In the genomic region with DNA sequence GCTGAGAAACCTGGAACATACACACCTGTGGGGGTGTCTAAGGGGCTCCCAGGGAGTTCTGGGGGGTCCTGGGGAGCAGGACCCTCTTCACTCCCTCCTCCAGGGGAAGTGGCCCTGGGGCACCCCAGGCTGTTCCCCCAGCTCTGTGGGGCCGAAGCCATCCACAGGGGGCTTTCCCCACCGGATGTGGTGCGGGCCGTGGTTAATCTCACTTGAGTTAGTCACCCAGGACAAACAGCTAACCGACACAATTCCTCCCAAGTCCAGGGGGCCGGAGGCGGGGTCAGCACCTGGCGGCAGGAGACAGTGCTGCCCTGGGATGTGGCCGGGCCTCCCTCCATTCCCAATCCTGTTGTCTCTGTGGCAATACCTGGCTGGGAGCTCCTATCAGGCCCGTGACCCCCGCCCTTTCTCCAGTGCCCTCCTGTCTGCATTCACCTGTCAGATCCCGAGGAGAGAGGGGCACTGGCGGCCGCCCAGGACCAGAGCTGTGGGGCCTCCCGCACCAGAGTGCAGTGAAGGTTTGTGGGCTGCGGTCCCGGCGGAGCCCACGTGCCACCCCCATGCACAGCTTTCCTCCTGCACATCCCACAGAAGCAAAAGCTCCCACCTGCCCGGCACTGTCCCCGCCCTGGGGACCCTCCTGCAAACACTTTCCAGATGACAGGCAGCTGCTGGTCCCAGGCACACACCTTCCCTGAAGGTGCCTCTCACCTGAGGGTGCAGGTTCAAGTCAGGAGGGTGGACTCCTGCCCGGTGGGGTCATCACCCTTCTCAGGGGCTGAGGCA, we compare ENCODE assay signal across 9 cellular contexts. TPM values are rescaled to one million over a fixed set of nuclear protein-coding genes. Genes with fewer than 3 reads are reported as not detected.
DNase-seq lines count a peak whose midpoint lies in the region; ATAC-seq lines count a peak whose summit lies in the region.
"Had no signal": no experiment of that assay in that cellular context is flagged by ENCODE, and none has a peak within 500 bp of the region (broad histone marks: within the 10 kb centered on the region; RNA-seq: fewer than 3 reads in every experiment).

No MANE protein-coding gene starts in this region.

- no peak overlapping the region for H3K27ac Mint-ChIP-seq in activated CD4-positive, alpha-beta memory T cell treated with anti-CD3 and anti-CD28 coated beads for 36 hours
- H3K27ac Mint-ChIP-seq: naive thymus-derived CD8-positive, alpha-beta T cell had no signal

- intact Hi-C loops in activated CD4-positive, alpha-beta memory T cell treated with anti-CD3 and anti-CD28 coated beads for 36 hours (cut with micrococcal nuclease): no loop called here

- no peaks in the 10 kb centered on the region for H3K4me1 Mint-ChIP-seq in activated CD4-positive, alpha-beta memory T cell treated with anti-CD3 and anti-CD28 coated beads for 36 hours (ENCODE audit: low read depth)

- no peak for ATAC-seq in HG03571 (IDR thresholded peaks at IDR 0.05; ENCODE audit: unreplicated experiment)
- no peak for ATAC-seq in GM19397 (IDR thresholded peaks at IDR 0.05; ENCODE audit: unreplicated experiment)
- ATAC-seq in GM19467 (IDR thresholded peaks at IDR 0.05; ENCODE audit: unreplicated experiment): no peak
- ATAC-seq in GM18873 (IDR thresholded peaks at IDR 0.05; ENCODE audit: low FRiP score, unreplicated experiment): no peak

- H3K27me3 Mint-ChIP-seq in activated CD4-positive, alpha-beta memory T cell treated with anti-CD3 and anti-CD28 coated beads for 36 hours: peaks cover 6% of the 10 kb centered on the region

- DNase-seq in AG20443 (ENCODE audit: low spot score) (peak; percentile 13), H4 (ENCODE audit: low spot score) (peak; percentile 50), islet precursor cell (peak; percentile 50)
- peak; percentile 68 for DNase-seq in activated CD4-positive, alpha-beta memory T cell treated with anti-CD3 and anti-CD28 coated beads for 36 hours
- DNase-seq: naive thymus-derived CD8-positive, alpha-beta T cell had no signal

- POLR2A ChIA-PET in activated CD4-positive, alpha-beta memory T cell treated with anti-CD3 and anti-CD28 coated beads for 36 hours (lab: Charles Lee): no interaction called here

- CTCF ChIA-PET in activated CD4-positive, alpha-beta memory T cell treated with anti-CD3 and anti-CD28 coated beads for 36 hours (lab: Charles Lee): no interaction called here

- H3K4me3 Mint-ChIP-seq in activated CD4-positive, alpha-beta memory T cell treated with anti-CD3 and anti-CD28 coated beads for 36 hours: no peak overlapping the region

- H3K36me3 Mint-ChIP-seq in activated CD4-positive, alpha-beta memory T cell treated with anti-CD3 and anti-CD28 coated beads for 36 hours: no peaks in the 10 kb centered on the region
- H3K36me3 Mint-ChIP-seq: naive thymus-derived CD8-positive, alpha-beta T cell had no signal

- H3K9me3 Mint-ChIP-seq in activated CD4-positive, alpha-beta memory T cell treated with anti-CD3 and anti-CD28 coated beads for 36 hours: no peaks in the 10 kb centered on the region
- H3K9me3 Mint-ChIP-seq: naive thymus-derived CD8-positive, alpha-beta T cell had no signal

RNA-seq across cellular contexts. Expression of gene MUC5AC, which starts 5.2 kb away (rescaled TPM):
- total RNA-seq in H4 (2014; rRNA removed; shearing (Covaris generic)): not detected in 2 replicates
- not detected for total RNA-seq in activated CD4-positive, alpha-beta memory T cell treated with anti-CD3 and anti-CD28 coated beads for 36 hours
- total RNA-seq: naive thymus-derived CD8-positive, alpha-beta T cell had no signal

Comparison
In these comparisons a context has a peak if more than half of its experiments do, and no peak if none do; other contexts are left out.
1. DNase-seq: peak in every context shown above with its lines; median percentile 68 in activated CD4-positive, alpha-beta memory T cell treated with anti-CD3 and anti-CD28 coated beads for 36 hours; 50 in H4; 50 in islet precursor cell; 13 in AG20443.